ENCODE assay signal across 8 cellular contexts in the genomic region with DNA sequence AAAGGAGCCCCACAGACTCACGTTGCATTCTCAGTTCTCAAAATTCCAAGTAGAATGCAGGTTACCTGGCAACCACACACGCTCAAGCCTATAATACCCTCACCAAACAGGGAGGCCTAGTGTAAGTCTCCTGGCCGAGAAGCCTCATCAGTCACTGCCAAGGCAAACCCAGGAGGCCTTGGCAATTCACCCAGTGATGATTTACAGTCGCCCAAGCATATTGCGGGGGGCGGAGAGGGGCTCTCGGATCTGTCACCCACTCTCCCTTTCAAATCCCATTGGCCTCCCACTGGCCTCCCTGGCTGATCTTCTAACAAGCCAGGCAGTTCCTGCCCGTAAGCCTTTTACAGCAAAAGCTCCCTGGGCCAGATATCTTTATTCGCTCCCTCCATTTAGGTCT. TPM values are rescaled to one million over a fixed set of nuclear protein-coding genes. Genes with fewer than 3 reads are reported as not detected.
DNase-seq lines count a peak whose midpoint lies in the region; ATAC-seq, FAIRE-seq and TF ChIP-seq lines count a peak whose summit lies in the region.

No MANE protein-coding gene starts in this region.

- H3K27ac ChIP-seq in PC-9 (no peak overlapping the region), esophagus (ENCODE audit: low read depth in 2 of 2, low read length in 1 of 2) (peak overlapping the region; percentile 84 to 86)

- H3K27me3 ChIP-seq in PC-9 (ENCODE audit: insufficient read depth, low read depth), result no peaks in the 10 kb centered on the region
- H3K27me3 ChIP-seq in esophagus (ENCODE audit: control insufficient read depth in 1 of 2, insufficient read depth in 2 of 2, low read length in 2 of 2), result no peaks in the 10 kb centered on the region

- TF ChIP-seq POLR2A in GM12891 (IDR thresholded peaks at IDR 0.05; ENCODE audit: low read depth, low read length), result no peak

- H2AFZ ChIP-seq in PC-9, result no peak overlapping the region

- H3K4me1 ChIP-seq in PC-9 (replicated peaks; ENCODE audit: insufficient read depth) (peaks cover 17% of the 10 kb centered on the region), esophagus (ENCODE audit: control insufficient read depth in 2 of 2, insufficient read depth in 2 of 2, low read length in 1 of 2) (peaks cover 7 to 9% of the 10 kb centered on the region in 2 donors)

- DNase-seq in GM12891 (ENCODE audit: insufficient read length, low spot score) (no peak), PC-9 (no peak), osteocyte (ENCODE audit: extremely low spot score, unreplicated experiment) (no peak), amniotic stem cell (lab: John Stamatoyannopoulos, UW) (no peak), NCI-H510A treated with DMSO at 0.1 percent for 48 hours (lab: John Stamatoyannopoulos, UW) (no peak)

- H3K4me3 Mint-ChIP-seq in osteocyte (ENCODE audit: unreplicated experiment), result peak overlapping the region; percentile 98

- H3K36me3 ChIP-seq in PC-9 (ENCODE audit: low read depth) (peaks cover 7% of the 10 kb centered on the region; the same call in 1 of the 2 replicates), esophagus (ENCODE audit: control insufficient read depth in 2 of 2, insufficient read depth in 2 of 2, low read length in 1 of 2) (peaks cover 1 to 4% of the 10 kb centered on the region in 2 donors)

- H3K4me3 ChIP-seq in PC-9, result peak overlapping the region; percentile 87
- peak overlapping the region; percentile 91 to 99 for H3K4me3 ChIP-seq in esophagus (ENCODE audit: low read depth in 1 of 2, low read length in 2 of 2)

- no peak for FAIRE-seq in GM12891 (lab: Jason Lieb, UNC)

- no peaks in the 10 kb centered on the region for H3K9me2 ChIP-seq in PC-9 (ENCODE audit: insufficient read depth)

- no peaks in the 10 kb centered on the region for H3K9me3 ChIP-seq in PC-9 (ENCODE audit: insufficient read depth, low read depth)
- H3K9me3 ChIP-seq in esophagus (ENCODE audit: control insufficient read depth in 2 of 2, insufficient read depth in 1 of 2, low read depth in 1 of 2, low read length in 1 of 2), result no peaks in the 10 kb centered on the region

- H3F3A ChIP-seq in PC-9 (ENCODE audit: insufficient read depth, low read depth), result peaks cover 28% of the 10 kb centered on the region; the same call in 1 of the 2 replicates

- ATAC-seq in HG03442 (IDR thresholded peaks at IDR 0.05; ENCODE audit: unreplicated experiment) (no peak), GM19452 (IDR thresholded peaks at IDR 0.05; ENCODE audit: unreplicated experiment) (no peak)

- 2 to 6% methylated on average over 9 of the region's 9 CpGs for WGBS in esophagus, 2 donors

- TF ChIP-seq CTCF in PC-9 (conservative IDR thresholded peaks at IDR 0.05) (no peak), osteocyte (IDR thresholded peaks at IDR 0.05) (no peak)

- H3K4me2 ChIP-seq in PC-9, result peak overlapping the region; percentile 93

- CTCF ChIA-PET in PC-9 (lab: Charles Lee), result interaction anchor here (0.6 kb wide), 1 partner anchor 62 kb away, joined by 3 read pairs; no protein-coding TSS in a partner anchor

- peak overlapping the region; percentile 76 for H3K27ac Mint-ChIP-seq in osteocyte (ENCODE audit: unreplicated experiment)

- peaks cover 43% of the 10 kb centered on the region for H3K4me1 Mint-ChIP-seq in osteocyte (ENCODE audit: unreplicated experiment)

- BruUV-seq in PC-9 (replicated peaks; lab: Mats Ljungman, UMichigan), result TSS peak; percentile 42

- H3K36me3 Mint-ChIP-seq in osteocyte (ENCODE audit: unreplicated experiment), result peaks cover 11% of the 10 kb centered on the region

- no peaks in the 10 kb centered on the region for H3K27me3 Mint-ChIP-seq in osteocyte (ENCODE audit: unreplicated experiment)

- peaks cover 60% of the 10 kb centered on the region for H3K79me2 ChIP-seq in PC-9 (ENCODE audit: low read depth)

- H4K20me1 ChIP-seq in PC-9 (ENCODE audit: insufficient read depth), result peaks cover 53% of the 10 kb centered on the region

- POLR2A ChIA-PET in PC-9 (lab: Charles Lee; ENCODE audit: unreplicated experiment), result no interaction called here

- intact Hi-C loops in PC-9 (cut with micrococcal nuclease; ENCODE audit: unreplicated experiment), result loop anchor here (2.0 to 5.0 kb wide), 2 partner anchors 39 to 135 kb away; a partner anchor contains a TSS

- H3K9me3 Mint-ChIP-seq in osteocyte (ENCODE audit: unreplicated experiment), result no peaks in the 10 kb centered on the region

TF ChIP-seq in GM12891, 5 proteins besides CTCF, POLR2A, EP300 and RAD21:
- TF ChIP-seq POU2F2 (IDR thresholded peaks at IDR 0.05; ENCODE audit: low read depth, low read length) (no peak), PAX5 (IDR thresholded peaks at IDR 0.05; ENCODE audit: insufficient read depth, low read length, severe bottlenecking) (no peak), POLR2AphosphoS5 (IDR thresholded peaks at IDR 0.05; ENCODE audit: low read depth, low read length) (no peak), SPI1 (IDR thresholded peaks at IDR 0.05; ENCODE audit: low read depth, low read length) (0 out of 2 replicates have a peak, but pooled peaks have one; percentile 1), TAF1 (IDR thresholded peaks at IDR 0.05; ENCODE audit: low read depth, low read length) (no peak)

RNA-seq across cellular contexts. Expression of a gene that starts 1.1 kb away (rescaled TPM):
- polyA plus RNA-seq in GM12891 (2012; ENCODE audit: low read depth, missing spikeins), result 37.3 TPM
- total RNA-seq in PC-9 (2021) (49.9 and 62.4 TPM in 2 replicates), osteocyte (96.2 and 104 TPM in 2 replicates)
- polyA plus RNA-seq in esophagus, result 10 to 100 TPM; 37.9 to 75.5 TPM

RNA-seq across cellular contexts. Expression of a gene that starts 32.1 kb away (rescaled TPM):
- polyA plus RNA-seq in GM12891 (2012; ENCODE audit: low read depth, missing spikeins), result 9.0 TPM
- total RNA-seq in PC-9 (2021) (27.3 and 31.6 TPM in 2 replicates), osteocyte (52.4 and 55.0 TPM in 2 replicates)
- polyA plus RNA-seq in esophagus, result 10 to 100 TPM; 17.4 to 17.5 TPM

RNA-seq across cellular contexts. Expression of a gene that starts 38.1 kb away (rescaled TPM):
- 14.3 TPM for polyA plus RNA-seq in GM12891 (2012; ENCODE audit: low read depth, missing spikeins)
- total RNA-seq in PC-9 (2021) (39.5 and 43.4 TPM in 2 replicates), osteocyte (34.2 and 36.9 TPM in 2 replicates)
- 10 to 100 TPM; 13.1 to 15.0 TPM for polyA plus RNA-seq in esophagus

RNA-seq across cellular contexts. Expression of a gene that starts 46.6 kb away (rescaled TPM):
- polyA plus RNA-seq in GM12891 (2012; ENCODE audit: low read depth, missing spikeins), result 31.9 TPM
- not detected in 2 replicates for total RNA-seq in PC-9 (2021)
- 1 to 10 TPM; 3.6 to 5.8 TPM for polyA plus RNA-seq in esophagus
- not detected in 2 replicates for total RNA-seq in osteocyte
